In genomic region chr10:72692057-72692891, GRCh38 we compare ENCODE assay signal across 1 cellular context.
TF ChIP-seq lines count a peak whose summit lies in the region.

Gene MCU, plus strand, starts transcription at chr10:72692143. Its CDS starts 9 bp downstream, at chr10:72692152.

TF ChIP-seq in K562, 482 proteins besides CTCF, POLR2A, EP300 and RAD21 (continued from another document and continues in another):
- TF ChIP-seq ZNF318 (IDR thresholded peaks at IDR 0.05; ENCODE audit: borderline replicate concordance in 1 of 2, low read depth in 1 of 2), result no peak
- no peak for TF ChIP-seq MCM5 (IDR thresholded peaks at IDR 0.05; ENCODE audit: low read depth)
- peak; percentile 58; the same call in 1 of the 2 replicates for TF ChIP-seq ATF7 (IDR thresholded peaks at IDR 0.05)
- TF ChIP-seq ZNF41 (CRISPR knock-in tag; conservative IDR thresholded peaks at IDR 0.05), result no peak
- TF ChIP-seq BRCA1 (IDR thresholded peaks at IDR 0.05), result no peak
- no peak for TF ChIP-seq BRCA1 (CRISPR knock-in tag; IDR thresholded peaks at IDR 0.05)
- TF ChIP-seq ZNF197 (CRISPR knock-in tag; IDR thresholded peaks at IDR 0.05; ENCODE audit: low read depth), result no peak
- no peak for TF ChIP-seq TFE3 (CRISPR knock-in tag; IDR thresholded peaks at IDR 0.05)
- no peak for TF ChIP-seq FOXK1 (CRISPR knock-in tag; IDR thresholded peaks at IDR 0.05; ENCODE audit: borderline replicate concordance)
- TF ChIP-seq THRB (CRISPR knock-in tag; conservative IDR thresholded peaks at IDR 0.05), result no peak
- no peak for TF ChIP-seq TRIM24 (IDR thresholded peaks at IDR 0.05)
- TF ChIP-seq CREB3 (tag; conservative IDR thresholded peaks at IDR 0.05; ENCODE audit: low read depth), result no peak
- peak; percentile 83; the same call in 1 of the 2 replicates for TF ChIP-seq THAP12 (CRISPR knock-in tag; IDR thresholded peaks at IDR 0.05)
- TF ChIP-seq RUNX1 (IDR thresholded peaks at IDR 0.05; ENCODE audit: low read depth), result no peak
- no peak for TF ChIP-seq ZNF780A (CRISPR knock-in tag; IDR thresholded peaks at IDR 0.05)
- TF ChIP-seq ZNF707 (CRISPR knock-in tag; conservative IDR thresholded peaks at IDR 0.05), result no peak
- no peak for TF ChIP-seq BCOR (IDR thresholded peaks at IDR 0.05)
- no peak for TF ChIP-seq BCL6 (CRISPR knock-in tag; IDR thresholded peaks at IDR 0.05)
- 0 out of 2 replicates have a peak, but pooled peaks have one; percentile 16 for TF ChIP-seq ZNF217 (CRISPR knock-in tag; IDR thresholded peaks at IDR 0.05)
- peak; percentile 50; the same call in 1 of the 2 replicates for TF ChIP-seq AFF4 (CRISPR knock-in tag; IDR thresholded peaks at IDR 0.05)
- no peak for TF ChIP-seq ZBTB43 (CRISPR knock-in tag; IDR thresholded peaks at IDR 0.05)
- no peak for TF ChIP-seq HLTF (IDR thresholded peaks at IDR 0.05)
- TF ChIP-seq TAF7 (tag; IDR thresholded peaks at IDR 0.05), result peak; percentile 96
- TF ChIP-seq MCM7 (IDR thresholded peaks at IDR 0.05), result no peak
- TF ChIP-seq TGIF2 (CRISPR knock-in tag; IDR thresholded peaks at IDR 0.05), result no peak
- TF ChIP-seq HIVEP1 (CRISPR knock-in tag; IDR thresholded peaks at IDR 0.05), result no peak
- 0 out of 2 replicates have a peak, but pooled peaks have one; percentile 11 for TF ChIP-seq SOX6 (IDR thresholded peaks at IDR 0.05)
- no peak for TF ChIP-seq ZNF384 (IDR thresholded peaks at IDR 0.05; ENCODE audit: low read depth, low read length)
- no peak for TF ChIP-seq CEBPB (tag; IDR thresholded peaks at IDR 0.05)
- peak; percentile 54 for TF ChIP-seq L3MBTL2 (IDR thresholded peaks at IDR 0.05)
- TF ChIP-seq HDAC8 (tag; IDR thresholded peaks at IDR 0.05), result no peak
- 0 out of 2 replicates have a peak, but pooled peaks have one; percentile 41 for TF ChIP-seq ATF2 (CRISPR knock-in tag; IDR thresholded peaks at IDR 0.05)
- no peak for TF ChIP-seq COPS2 (conservative IDR thresholded peaks at IDR 0.05)
- no peak for TF ChIP-seq SMARCA5 (IDR thresholded peaks at IDR 0.05)
- TF ChIP-seq NBN (IDR thresholded peaks at IDR 0.05; ENCODE audit: low read depth), result no peak
- TF ChIP-seq ZFP1 (CRISPR knock-in tag; IDR thresholded peaks at IDR 0.05), result no peak
- no peak for TF ChIP-seq ZNF174 (CRISPR knock-in tag; IDR thresholded peaks at IDR 0.05)
- no peak for TF ChIP-seq STAT5B (CRISPR knock-in tag; IDR thresholded peaks at IDR 0.05)
- TF ChIP-seq KHSRP (IDR thresholded peaks at IDR 0.05), result no peak
- no peak for TF ChIP-seq CBFB (CRISPR knock-in tag; IDR thresholded peaks at IDR 0.05)
- peak; percentile 93 to 96 for TF ChIP-seq NONO (IDR thresholded peaks at IDR 0.05; ENCODE audit: low read depth in 2 of 2, low read length in 1 of 2)
- TF ChIP-seq ZSCAN32 (CRISPR knock-in tag; IDR thresholded peaks at IDR 0.05), result no peak
- no peak for TF ChIP-seq HSF4 (CRISPR knock-in tag; IDR thresholded peaks at IDR 0.05; ENCODE audit: borderline replicate concordance)
- TF ChIP-seq ZNF354B (CRISPR knock-in tag; IDR thresholded peaks at IDR 0.05), result no peak
